In the genomic region with DNA sequence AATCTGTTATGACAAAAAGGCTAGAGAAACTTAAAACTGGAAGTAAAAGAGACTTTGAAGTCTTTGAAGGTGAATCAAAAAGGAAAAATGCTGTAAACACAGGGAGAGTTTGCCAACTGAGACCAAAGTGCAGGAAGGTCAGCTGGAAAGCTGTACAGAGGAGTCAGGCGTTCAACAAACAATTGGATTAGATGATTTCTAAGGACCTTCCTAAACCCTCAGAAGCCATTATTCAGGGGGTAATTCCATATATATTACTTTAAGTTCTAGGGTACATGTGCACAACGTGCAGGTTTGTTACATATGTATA, we compare ENCODE assay signal across 1 cellular context.
A peak's percentile ranks its signal among the peaks of the same experiment; 100 is the strongest.
TF ChIP-seq lines count a peak whose summit lies in the region.

No MANE protein-coding gene starts in this region.

TF ChIP-seq in HepG2, 621 proteins besides CTCF, POLR2A, EP300 and RAD21 (continued from another document and continues in another):
- TF ChIP-seq, protein P1, sequence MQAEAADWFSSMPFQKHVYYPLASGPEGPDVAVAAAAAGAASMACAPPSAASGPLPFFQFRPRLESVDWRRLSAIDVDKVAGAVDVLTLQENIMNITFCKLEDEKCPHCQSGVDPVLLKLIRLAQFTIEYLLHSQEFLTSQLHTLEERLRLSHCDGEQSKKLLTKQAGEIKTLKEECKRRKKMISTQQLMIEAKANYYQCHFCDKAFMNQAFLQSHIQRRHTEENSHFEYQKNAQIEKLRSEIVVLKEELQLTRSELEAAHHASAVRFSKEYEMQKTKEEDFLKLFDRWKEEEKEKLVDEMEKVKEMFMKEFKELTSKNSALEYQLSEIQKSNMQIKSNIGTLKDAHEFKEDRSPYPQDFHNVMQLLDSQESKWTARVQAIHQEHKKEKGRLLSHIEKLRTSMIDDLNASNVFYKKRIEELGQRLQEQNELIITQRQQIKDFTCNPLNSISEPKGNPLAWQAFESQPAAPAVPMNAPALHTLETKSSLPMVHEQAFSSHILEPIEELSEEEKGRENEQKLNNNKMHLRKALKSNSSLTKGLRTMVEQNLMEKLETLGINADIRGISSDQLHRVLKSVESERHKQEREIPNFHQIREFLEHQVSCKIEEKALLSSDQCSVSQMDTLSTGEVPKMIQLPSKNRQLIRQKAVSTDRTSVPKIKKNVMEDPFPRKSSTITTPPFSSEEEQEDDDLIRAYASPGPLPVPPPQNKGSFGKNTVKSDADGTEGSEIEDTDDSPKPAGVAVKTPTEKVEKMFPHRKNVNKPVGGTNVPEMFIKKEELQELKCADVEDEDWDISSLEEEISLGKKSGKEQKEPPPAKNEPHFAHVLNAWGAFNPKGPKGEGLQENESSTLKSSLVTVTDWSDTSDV (CRISPR knock-in tag; IDR thresholded peaks at IDR 0.05) = no peak
- TF ChIP-seq ZFYVE20 (CRISPR knock-in tag; IDR thresholded peaks at IDR 0.05; ENCODE audit: borderline replicate concordance, low read depth) = no peak
- TF ChIP-seq, protein P2, sequence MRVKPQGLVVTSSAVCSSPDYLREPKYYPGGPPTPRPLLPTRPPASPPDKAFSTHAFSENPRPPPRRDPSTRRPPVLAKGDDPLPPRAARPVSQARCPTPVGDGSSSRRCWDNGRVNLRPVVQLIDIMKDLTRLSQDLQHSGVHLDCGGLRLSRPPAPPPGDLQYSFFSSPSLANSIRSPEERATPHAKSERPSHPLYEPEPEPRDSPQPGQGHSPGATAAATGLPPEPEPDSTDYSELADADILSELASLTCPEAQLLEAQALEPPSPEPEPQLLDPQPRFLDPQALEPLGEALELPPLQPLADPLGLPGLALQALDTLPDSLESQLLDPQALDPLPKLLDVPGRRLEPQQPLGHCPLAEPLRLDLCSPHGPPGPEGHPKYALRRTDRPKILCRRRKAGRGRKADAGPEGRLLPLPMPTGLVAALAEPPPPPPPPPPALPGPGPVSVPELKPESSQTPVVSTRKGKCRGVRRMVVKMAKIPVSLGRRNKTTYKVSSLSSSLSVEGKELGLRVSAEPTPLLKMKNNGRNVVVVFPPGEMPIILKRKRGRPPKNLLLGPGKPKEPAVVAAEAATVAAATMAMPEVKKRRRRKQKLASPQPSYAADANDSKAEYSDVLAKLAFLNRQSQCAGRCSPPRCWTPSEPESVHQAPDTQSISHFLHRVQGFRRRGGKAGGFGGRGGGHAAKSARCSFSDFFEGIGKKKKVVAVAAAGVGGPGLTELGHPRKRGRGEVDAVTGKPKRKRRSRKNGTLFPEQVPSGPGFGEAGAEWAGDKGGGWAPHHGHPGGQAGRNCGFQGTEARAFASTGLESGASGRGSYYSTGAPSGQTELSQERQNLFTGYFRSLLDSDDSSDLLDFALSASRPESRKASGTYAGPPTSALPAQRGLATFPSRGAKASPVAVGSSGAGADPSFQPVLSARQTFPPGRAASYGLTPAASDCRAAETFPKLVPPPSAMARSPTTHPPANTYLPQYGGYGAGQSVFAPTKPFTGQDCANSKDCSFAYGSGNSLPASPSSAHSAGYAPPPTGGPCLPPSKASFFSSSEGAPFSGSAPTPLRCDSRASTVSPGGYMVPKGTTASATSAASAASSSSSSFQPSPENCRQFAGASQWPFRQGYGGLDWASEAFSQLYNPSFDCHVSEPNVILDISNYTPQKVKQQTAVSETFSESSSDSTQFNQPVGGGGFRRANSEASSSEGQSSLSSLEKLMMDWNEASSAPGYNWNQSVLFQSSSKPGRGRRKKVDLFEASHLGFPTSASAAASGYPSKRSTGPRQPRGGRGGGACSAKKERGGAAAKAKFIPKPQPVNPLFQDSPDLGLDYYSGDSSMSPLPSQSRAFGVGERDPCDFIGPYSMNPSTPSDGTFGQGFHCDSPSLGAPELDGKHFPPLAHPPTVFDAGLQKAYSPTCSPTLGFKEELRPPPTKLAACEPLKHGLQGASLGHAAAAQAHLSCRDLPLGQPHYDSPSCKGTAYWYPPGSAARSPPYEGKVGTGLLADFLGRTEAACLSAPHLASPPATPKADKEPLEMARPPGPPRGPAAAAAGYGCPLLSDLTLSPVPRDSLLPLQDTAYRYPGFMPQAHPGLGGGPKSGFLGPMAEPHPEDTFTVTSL (CRISPR knock-in tag; IDR thresholded peaks at IDR 0.05; ENCODE audit: borderline replicate concordance) = peak; percentile 47; the same call in 1 of the 2 replicates
- TF ChIP-seq, protein P3, sequence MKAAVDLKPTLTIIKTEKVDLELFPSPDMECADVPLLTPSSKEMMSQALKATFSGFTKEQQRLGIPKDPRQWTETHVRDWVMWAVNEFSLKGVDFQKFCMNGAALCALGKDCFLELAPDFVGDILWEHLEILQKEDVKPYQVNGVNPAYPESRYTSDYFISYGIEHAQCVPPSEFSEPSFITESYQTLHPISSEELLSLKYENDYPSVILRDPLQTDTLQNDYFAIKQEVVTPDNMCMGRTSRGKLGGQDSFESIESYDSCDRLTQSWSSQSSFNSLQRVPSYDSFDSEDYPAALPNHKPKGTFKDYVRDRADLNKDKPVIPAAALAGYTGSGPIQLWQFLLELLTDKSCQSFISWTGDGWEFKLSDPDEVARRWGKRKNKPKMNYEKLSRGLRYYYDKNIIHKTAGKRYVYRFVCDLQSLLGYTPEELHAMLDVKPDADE (CRISPR knock-in tag; IDR thresholded peaks at IDR 0.05) = no peak
- TF ChIP-seq, protein P4, sequence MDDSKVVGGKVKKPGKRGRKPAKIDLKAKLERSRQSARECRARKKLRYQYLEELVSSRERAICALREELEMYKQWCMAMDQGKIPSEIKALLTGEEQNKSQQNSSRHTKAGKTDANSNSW (CRISPR knock-in tag; IDR thresholded peaks at IDR 0.05; ENCODE audit: borderline replicate concordance) = no peak
- TF ChIP-seq FOXP1 (IDR thresholded peaks at IDR 0.05) = no peak
- peak; percentile 71 for TF ChIP-seq FOXP1 (CRISPR knock-in tag; IDR thresholded peaks at IDR 0.05)
- peak; percentile 87 for TF ChIP-seq FOXO1 (CRISPR knock-in tag; IDR thresholded peaks at IDR 0.05)
- TF ChIP-seq ZNF331 (CRISPR knock-in tag; IDR thresholded peaks at IDR 0.05) = peak; percentile 33; the same call in 1 of the 2 replicates
- TF ChIP-seq ZNF775 (CRISPR knock-in tag; IDR thresholded peaks at IDR 0.05; ENCODE audit: borderline replicate concordance) = 0 out of 2 replicates have a peak, but pooled peaks have one; percentile 69
- TF ChIP-seq, protein P5, sequence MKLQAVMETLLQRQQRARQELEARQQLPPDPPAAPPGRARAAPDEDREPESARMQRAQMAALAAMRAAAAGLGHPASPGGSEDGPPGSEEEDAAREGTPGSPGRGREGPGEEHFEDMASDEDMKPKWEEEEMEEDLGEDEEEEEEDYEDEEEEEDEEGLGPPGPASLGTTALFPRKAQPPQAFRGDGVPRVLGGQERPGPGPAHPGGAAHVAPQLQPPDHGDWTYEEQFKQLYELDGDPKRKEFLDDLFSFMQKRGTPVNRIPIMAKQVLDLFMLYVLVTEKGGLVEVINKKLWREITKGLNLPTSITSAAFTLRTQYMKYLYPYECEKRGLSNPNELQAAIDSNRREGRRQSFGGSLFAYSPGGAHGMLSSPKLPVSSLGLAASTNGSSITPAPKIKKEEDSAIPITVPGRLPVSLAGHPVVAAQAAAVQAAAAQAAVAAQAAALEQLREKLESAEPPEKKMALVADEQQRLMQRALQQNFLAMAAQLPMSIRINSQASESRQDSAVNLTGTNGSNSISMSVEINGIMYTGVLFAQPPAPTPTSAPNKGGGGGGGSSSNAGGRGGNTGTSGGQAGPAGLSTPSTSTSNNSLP (IDR thresholded peaks at IDR 0.05; ENCODE audit: low read depth, low read length) = peak; percentile 38; the same call in 1 of the 2 replicates
- TF ChIP-seq, protein P6, sequence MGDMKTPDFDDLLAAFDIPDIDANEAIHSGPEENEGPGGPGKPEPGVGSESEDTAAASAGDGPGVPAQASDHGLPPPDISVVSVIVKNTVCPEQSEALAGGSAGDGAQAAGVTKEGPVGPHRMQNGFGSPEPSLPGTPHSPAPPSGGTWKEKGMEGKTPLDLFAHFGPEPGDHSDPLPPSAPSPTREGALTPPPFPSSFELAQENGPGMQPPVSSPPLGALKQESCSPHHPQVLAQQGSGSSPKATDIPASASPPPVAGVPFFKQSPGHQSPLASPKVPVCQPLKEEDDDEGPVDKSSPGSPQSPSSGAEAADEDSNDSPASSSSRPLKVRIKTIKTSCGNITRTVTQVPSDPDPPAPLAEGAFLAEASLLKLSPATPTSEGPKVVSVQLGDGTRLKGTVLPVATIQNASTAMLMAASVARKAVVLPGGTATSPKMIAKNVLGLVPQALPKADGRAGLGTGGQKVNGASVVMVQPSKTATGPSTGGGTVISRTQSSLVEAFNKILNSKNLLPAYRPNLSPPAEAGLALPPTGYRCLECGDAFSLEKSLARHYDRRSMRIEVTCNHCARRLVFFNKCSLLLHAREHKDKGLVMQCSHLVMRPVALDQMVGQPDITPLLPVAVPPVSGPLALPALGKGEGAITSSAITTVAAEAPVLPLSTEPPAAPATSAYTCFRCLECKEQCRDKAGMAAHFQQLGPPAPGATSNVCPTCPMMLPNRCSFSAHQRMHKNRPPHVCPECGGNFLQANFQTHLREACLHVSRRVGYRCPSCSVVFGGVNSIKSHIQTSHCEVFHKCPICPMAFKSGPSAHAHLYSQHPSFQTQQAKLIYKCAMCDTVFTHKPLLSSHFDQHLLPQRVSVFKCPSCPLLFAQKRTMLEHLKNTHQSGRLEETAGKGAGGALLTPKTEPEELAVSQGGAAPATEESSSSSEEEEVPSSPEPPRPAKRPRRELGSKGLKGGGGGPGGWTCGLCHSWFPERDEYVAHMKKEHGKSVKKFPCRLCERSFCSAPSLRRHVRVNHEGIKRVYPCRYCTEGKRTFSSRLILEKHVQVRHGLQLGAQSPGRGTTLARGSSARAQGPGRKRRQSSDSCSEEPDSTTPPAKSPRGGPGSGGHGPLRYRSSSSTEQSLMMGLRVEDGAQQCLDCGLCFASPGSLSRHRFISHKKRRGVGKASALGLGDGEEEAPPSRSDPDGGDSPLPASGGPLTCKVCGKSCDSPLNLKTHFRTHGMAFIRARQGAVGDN (CRISPR knock-in tag; IDR thresholded peaks at IDR 0.05) = no peak
- TF ChIP-seq ZSCAN22 (CRISPR knock-in tag; IDR thresholded peaks at IDR 0.05) = no peak
- TF ChIP-seq ZNF644 (CRISPR knock-in tag; IDR thresholded peaks at IDR 0.05; ENCODE audit: low read depth) = peak; percentile 55
- peak; percentile 73 for TF ChIP-seq BCL6 (CRISPR knock-in tag; IDR thresholded peaks at IDR 0.05)
- TF ChIP-seq ZC3H4 (CRISPR knock-in tag; IDR thresholded peaks at IDR 0.05; ENCODE audit: borderline replicate concordance) = no peak
- TF ChIP-seq, protein P7, sequence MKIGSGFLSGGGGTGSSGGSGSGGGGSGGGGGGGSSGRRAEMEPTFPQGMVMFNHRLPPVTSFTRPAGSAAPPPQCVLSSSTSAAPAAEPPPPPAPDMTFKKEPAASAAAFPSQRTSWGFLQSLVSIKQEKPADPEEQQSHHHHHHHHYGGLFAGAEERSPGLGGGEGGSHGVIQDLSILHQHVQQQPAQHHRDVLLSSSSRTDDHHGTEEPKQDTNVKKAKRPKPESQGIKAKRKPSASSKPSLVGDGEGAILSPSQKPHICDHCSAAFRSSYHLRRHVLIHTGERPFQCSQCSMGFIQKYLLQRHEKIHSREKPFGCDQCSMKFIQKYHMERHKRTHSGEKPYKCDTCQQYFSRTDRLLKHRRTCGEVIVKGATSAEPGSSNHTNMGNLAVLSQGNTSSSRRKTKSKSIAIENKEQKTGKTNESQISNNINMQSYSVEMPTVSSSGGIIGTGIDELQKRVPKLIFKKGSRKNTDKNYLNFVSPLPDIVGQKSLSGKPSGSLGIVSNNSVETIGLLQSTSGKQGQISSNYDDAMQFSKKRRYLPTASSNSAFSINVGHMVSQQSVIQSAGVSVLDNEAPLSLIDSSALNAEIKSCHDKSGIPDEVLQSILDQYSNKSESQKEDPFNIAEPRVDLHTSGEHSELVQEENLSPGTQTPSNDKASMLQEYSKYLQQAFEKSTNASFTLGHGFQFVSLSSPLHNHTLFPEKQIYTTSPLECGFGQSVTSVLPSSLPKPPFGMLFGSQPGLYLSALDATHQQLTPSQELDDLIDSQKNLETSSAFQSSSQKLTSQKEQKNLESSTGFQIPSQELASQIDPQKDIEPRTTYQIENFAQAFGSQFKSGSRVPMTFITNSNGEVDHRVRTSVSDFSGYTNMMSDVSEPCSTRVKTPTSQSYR (CRISPR knock-in tag; IDR thresholded peaks at IDR 0.05; ENCODE audit: borderline replicate concordance) = peak; percentile 19; the same call in 1 of the 2 replicates
- TF ChIP-seq ZFP36 (IDR thresholded peaks at IDR 0.05; ENCODE audit: borderline replicate concordance, low read depth, low read length, partially characterized antibody) = no peak
- TF ChIP-seq HMG20A (CRISPR knock-in tag; IDR thresholded peaks at IDR 0.05; ENCODE audit: borderline replicate concordance) = peak; percentile 60; the same call in 1 of the 2 replicates
- peak; percentile 35; the same call in 1 of the 2 replicates for TF ChIP-seq KAT8 (CRISPR knock-in tag; IDR thresholded peaks at IDR 0.05)
- no peak for TF ChIP-seq ISX (CRISPR knock-in tag; conservative IDR thresholded peaks at IDR 0.05)
- TF ChIP-seq, protein P8, sequence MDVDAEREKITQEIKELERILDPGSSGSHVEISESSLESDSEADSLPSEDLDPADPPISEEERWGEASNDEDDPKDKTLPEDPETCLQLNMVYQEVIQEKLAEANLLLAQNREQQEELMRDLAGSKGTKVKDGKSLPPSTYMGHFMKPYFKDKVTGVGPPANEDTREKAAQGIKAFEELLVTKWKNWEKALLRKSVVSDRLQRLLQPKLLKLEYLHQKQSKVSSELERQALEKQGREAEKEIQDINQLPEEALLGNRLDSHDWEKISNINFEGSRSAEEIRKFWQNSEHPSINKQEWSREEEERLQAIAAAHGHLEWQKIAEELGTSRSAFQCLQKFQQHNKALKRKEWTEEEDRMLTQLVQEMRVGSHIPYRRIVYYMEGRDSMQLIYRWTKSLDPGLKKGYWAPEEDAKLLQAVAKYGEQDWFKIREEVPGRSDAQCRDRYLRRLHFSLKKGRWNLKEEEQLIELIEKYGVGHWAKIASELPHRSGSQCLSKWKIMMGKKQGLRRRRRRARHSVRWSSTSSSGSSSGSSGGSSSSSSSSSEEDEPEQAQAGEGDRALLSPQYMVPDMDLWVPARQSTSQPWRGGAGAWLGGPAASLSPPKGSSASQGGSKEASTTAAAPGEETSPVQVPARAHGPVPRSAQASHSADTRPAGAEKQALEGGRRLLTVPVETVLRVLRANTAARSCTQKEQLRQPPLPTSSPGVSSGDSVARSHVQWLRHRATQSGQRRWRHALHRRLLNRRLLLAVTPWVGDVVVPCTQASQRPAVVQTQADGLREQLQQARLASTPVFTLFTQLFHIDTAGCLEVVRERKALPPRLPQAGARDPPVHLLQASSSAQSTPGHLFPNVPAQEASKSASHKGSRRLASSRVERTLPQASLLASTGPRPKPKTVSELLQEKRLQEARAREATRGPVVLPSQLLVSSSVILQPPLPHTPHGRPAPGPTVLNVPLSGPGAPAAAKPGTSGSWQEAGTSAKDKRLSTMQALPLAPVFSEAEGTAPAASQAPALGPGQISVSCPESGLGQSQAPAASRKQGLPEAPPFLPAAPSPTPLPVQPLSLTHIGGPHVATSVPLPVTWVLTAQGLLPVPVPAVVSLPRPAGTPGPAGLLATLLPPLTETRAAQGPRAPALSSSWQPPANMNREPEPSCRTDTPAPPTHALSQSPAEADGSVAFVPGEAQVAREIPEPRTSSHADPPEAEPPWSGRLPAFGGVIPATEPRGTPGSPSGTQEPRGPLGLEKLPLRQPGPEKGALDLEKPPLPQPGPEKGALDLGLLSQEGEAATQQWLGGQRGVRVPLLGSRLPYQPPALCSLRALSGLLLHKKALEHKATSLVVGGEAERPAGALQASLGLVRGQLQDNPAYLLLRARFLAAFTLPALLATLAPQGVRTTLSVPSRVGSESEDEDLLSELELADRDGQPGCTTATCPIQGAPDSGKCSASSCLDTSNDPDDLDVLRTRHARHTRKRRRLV (CRISPR knock-in tag; IDR thresholded peaks at IDR 0.05) = no peak
